8 cellular contexts compared by ENCODE assay signal in the genomic region with DNA sequence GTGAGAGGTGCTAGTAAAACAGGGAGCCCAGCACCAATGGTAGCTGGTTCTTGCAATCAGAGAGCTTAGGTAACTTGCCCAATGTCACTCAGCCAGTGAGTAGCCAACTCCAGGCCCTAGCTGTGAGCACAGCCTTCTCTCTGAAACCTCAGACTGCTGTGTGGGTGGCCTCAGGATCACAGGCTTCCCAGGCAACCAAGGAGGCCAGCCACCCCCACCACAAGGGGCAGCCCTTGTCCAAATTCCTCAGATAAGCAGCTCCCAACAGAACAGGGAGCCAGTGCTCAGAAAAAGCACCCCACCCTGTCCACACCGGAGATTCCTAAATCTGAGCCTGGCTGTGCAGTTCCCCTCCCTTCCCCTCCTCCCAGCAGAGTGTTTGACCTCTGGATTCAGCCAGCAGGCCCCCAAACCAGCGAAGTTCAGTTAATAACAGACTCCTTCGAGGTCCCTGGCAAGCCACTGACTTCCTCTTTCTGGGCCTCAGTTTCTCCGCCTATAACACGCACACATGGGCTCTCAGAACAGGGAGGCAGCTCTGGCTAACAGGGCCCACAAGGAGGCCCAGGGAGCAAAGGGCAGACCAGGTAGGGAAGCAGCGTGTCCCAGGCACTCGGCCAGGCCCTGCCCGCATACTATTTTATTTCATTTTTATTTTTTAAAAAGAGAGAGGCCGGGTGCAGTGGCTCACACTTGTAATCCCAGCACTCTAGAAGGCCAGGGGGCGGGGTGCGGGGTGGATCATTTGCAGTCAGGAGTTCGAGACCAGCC. TPM values are rescaled to one million over a fixed set of nuclear protein-coding genes. Genes with fewer than 3 reads are reported as not detected.
DNase-seq lines count a peak whose midpoint lies in the region; ATAC-seq and TF ChIP-seq lines count a peak whose summit lies in the region.

No MANE protein-coding gene starts in this region.

- intact Hi-C loops in breast epithelium (cut with DNase I; ENCODE audit: low total_unique reads), result loop anchor here (10.0 kb wide), 1 partner anchor 107 kb away; no protein-coding TSS in a partner anchor
- intact Hi-C loops in right lobe of liver (cut with DNase I), result no loop called here
- intact Hi-C loops in tibial artery (cut with DNase I; ENCODE audit: low total_unique reads), result loop anchor here (5.0 kb wide), 1 partner anchor 36 kb away; no protein-coding TSS in a partner anchor

- no peaks in the 10 kb centered on the region for H3K36me3 ChIP-seq in breast epithelium
- no peaks in the 10 kb centered on the region for H3K36me3 ChIP-seq in right lobe of liver
- no peaks in the 10 kb centered on the region for H3K36me3 ChIP-seq in tibial artery

- no peaks in the 10 kb centered on the region for H3K9me3 ChIP-seq in breast epithelium
- no peaks in the 10 kb centered on the region for H3K9me3 ChIP-seq in right lobe of liver
- H3K9me3 ChIP-seq in tibial artery, result no peaks in the 10 kb centered on the region

- no peak for ATAC-seq in right lobe of liver
- ATAC-seq in GM18907 (IDR thresholded peaks at IDR 0.05; ENCODE audit: unreplicated experiment), result no peak

- no peak for TF ChIP-seq POLR2A in breast epithelium (IDR thresholded peaks at IDR 0.05)
- no peak for TF ChIP-seq POLR2A in right lobe of liver (IDR thresholded peaks at IDR 0.05)

- peak overlapping the region; percentile 76 to 93 (median 82) for H3K4me3 ChIP-seq in breast epithelium
- H3K4me3 ChIP-seq in right lobe of liver, result peak overlapping the region; percentile 86 to 100 (median 86)
- peak overlapping the region; percentile 69 to 76 for H3K4me3 ChIP-seq in tibial artery

- peak overlapping the region; percentile 98 to 99 for H3K27ac ChIP-seq in breast epithelium
- peak overlapping the region; percentile 7 to 80 (median 35) for H3K27ac ChIP-seq in right lobe of liver
- H3K27ac ChIP-seq in tibial artery, result peak overlapping the region; percentile 82 to 84

- WGBS in right lobe of liver (ENCODE audit: insufficient coverage, low coverage, low lambda C conversion rate, missing lambda C conversion rate), result 21% methylated on average over 12 of the region's 12 CpGs

- TF ChIP-seq CTCF in breast epithelium (IDR thresholded peaks at IDR 0.05) (no peak), right lobe of liver (IDR thresholded peaks at IDR 0.05) (no peak), tibial artery (IDR thresholded peaks at IDR 0.05) (peak in 1 of 2 experiments; percentile 15)

- no peaks in the 10 kb centered on the region for H3K27me3 ChIP-seq in breast epithelium
- H3K27me3 ChIP-seq in right lobe of liver, result no peaks in the 10 kb centered on the region
- H3K27me3 ChIP-seq in tibial artery, result no peaks in the 10 kb centered on the region

- H3K4me1 ChIP-seq in breast epithelium (peaks cover 21 to 48% of the 10 kb centered on the region in 2 donors), right lobe of liver (peaks cover 0 to 67% (median 26%) of the 10 kb centered on the region in 4 donors), tibial artery (peaks cover 14 to 78% (median 67%) of the 10 kb centered on the region in 4 donors)

- DNase-seq in ELR (ENCODE audit: low read depth) (peak; percentile 55), MV-4-11 (lab: John Stamatoyannopoulos, UW) (peak; percentile 32), breast epithelium (ENCODE audit: low spot score in 2 of 2) (no peak), right lobe of liver (peak in 1 of 3 donors; percentile 63), tibial artery (peak; percentile 79 to 87), medulla oblongata (ENCODE audit: extremely low spot score) (no peak), NCI-H2196 (lab: John Stamatoyannopoulos, UW; ENCODE audit: unreplicated experiment) (no peak)

RNA-seq across cellular contexts. Expression of gene EEIG1, which starts 2.7 kb away (rescaled TPM):
- 10 to 100 TPM in 2 of 3 donors, 1 to 10 TPM in 1; 7.7 to 32.1 (median 19.7) TPM for total RNA-seq in breast epithelium
- total RNA-seq in right lobe of liver, result 10 to 100 TPM in 5 of 6 experiments, 1 to 10 TPM in 1; 9.7 to 54.1 (median 23.6) TPM

RNA-seq across cellular contexts. Expression of gene DPM2, which starts 40.4 kb away (rescaled TPM):
- total RNA-seq in breast epithelium (10 to 100 TPM; 10.6 to 17.4 (median 17.1) TPM), right lobe of liver (10 to 100 TPM; 10.6 to 19.1 (median 13.9) TPM)

RNA-seq across cellular contexts. Expression of gene PIP5KL1, which starts 47.5 kb away (rescaled TPM):
- 10 to 100 TPM in 1 of 3 donors, 1 to 10 TPM in 2; 2.2 to 10.1 (median 5.2) TPM for total RNA-seq in breast epithelium
- under 1 TPM in 3 of 6 experiments, not detected in 3; 0.58 to 0.81 (median 0.70) TPM for total RNA-seq in right lobe of liver

Comparison
In these comparisons a context has a peak if more than half of its experiments do, and no peak if none do; other contexts are left out.
1. DNase-seq: peak in ELR (single experiment), MV-4-11 (single experiment) and tibial artery (2 of 2); none in breast epithelium (0 of 2), medulla oblongata (single experiment) and NCI-H2196 (single experiment).
2. H3K27ac ChIP-seq: peak in every context shown above with its lines; median percentile 98 in breast epithelium; 83 in tibial artery; 35 in right lobe of liver.
3. intact Hi-C loops: an anchor here in breast epithelium (10.0 kb wide) and tibial artery (5.0 kb wide); none called in right lobe of liver.
4. Peak in every context shown above with its lines, with median percentiles within 50 percentile points of each other: H3K4me3 ChIP-seq.